Comparison of ENCODE assay signal across 9 cellular contexts in genomic region chr3:68088216-68088615, GRCh38.
DNase-seq lines count a peak whose midpoint lies in the region; ATAC-seq, FAIRE-seq and TF ChIP-seq lines count a peak whose summit lies in the region.
"Had no signal": no experiment of that assay in that cellular context is flagged by ENCODE, and none has a peak within 500 bp of the region (broad histone marks: within the 10 kb centered on the region; RNA-seq: fewer than 3 reads in every experiment).

No MANE protein-coding gene starts in this region.

- POLR2A ChIA-PET in activated CD8-positive, alpha-beta T cell treated with anti-CD3 and anti-CD28 coated beads, Interleukin-2, amount 10 ng/mL, durations not matched to agents 7 days and 5 days (lab: Charles Lee) = interaction anchor here (0.6 kb wide), 1 partner anchor 839 kb away, joined by 3 read pairs; no protein-coding TSS in a partner anchor

- no peaks in the 10 kb centered on the region for H3K27me3 Mint-ChIP-seq in activated CD8-positive, alpha-beta T cell treated with anti-CD3 and anti-CD28 coated beads, Interleukin-2, amount 10 ng/mL, durations not matched to agents 7 days and 5 days (ENCODE audit: low read depth)

- no peak overlapping the region for H2AFZ ChIP-seq in hepatocyte

- DNase-seq in activated CD4-positive, CD25-positive, alpha-beta regulatory T cell (lab: John Stamatoyannopoulos, UW) = no peak
- DNase-seq in activated CD8-positive, alpha-beta T cell treated with anti-CD3 and anti-CD28 coated beads, Interleukin-2, amount 10 ng/mL, durations not matched to agents 7 days and 5 days = peak; percentile 72
- peak; percentile 10 to 36 for DNase-seq in stimulated activated CD8-positive, alpha-beta memory T cell treated with anti-CD3 and anti-CD28 coated beads, Interleukin-7, amount 100 ng/mL, for 4 hours (ENCODE audit: low read depth in 2 of 2)
- DNase-seq in upper lobe of left lung (no peak), hepatocyte (ENCODE audit: low spot score) (no peak)

- H3K9me3 Mint-ChIP-seq in activated CD8-positive, alpha-beta T cell treated with anti-CD3 and anti-CD28 coated beads, Interleukin-2, amount 10 ng/mL, durations not matched to agents 7 days and 5 days (ENCODE audit: insufficient read depth) = no peaks in the 10 kb centered on the region

- no peak overlapping the region for H3K4me2 ChIP-seq in hepatocyte

- H3K9me3 ChIP-seq in upper lobe of left lung = no peaks in the 10 kb centered on the region
- no peaks in the 10 kb centered on the region for H3K9me3 ChIP-seq in hepatocyte (ENCODE audit: low read depth)

- WGBS in upper lobe of left lung, 2 donors = 47 to 51% methylated on average over 3 of the region's 3 CpGs
- 89% methylated on average over 3 of the region's 3 CpGs for WGBS in hepatocyte (ENCODE audit: low lambda C conversion rate, missing lambda C conversion rate)

- no peaks in the 10 kb centered on the region for H4K20me1 ChIP-seq in hepatocyte (ENCODE audit: insufficient read depth, poor library complexity, severe bottlenecking)

- H3K4me1 ChIP-seq in upper lobe of left lung = no peaks in the 10 kb centered on the region
- H3K4me1 ChIP-seq in hepatocyte (ENCODE audit: insufficient read depth) = peaks cover 5% of the 10 kb centered on the region

- H3K4me3 ChIP-seq in upper lobe of left lung (no peak overlapping the region), hepatocyte (no peak overlapping the region)

- no peaks in the 10 kb centered on the region for H3K9me2 ChIP-seq in hepatocyte (replicated peaks; ENCODE audit: insufficient read depth)

- no peak for TF ChIP-seq EP300 in upper lobe of left lung (IDR thresholded peaks at IDR 0.05)

- H3K27ac ChIP-seq in upper lobe of left lung (no peak overlapping the region), hepatocyte (no peak overlapping the region)

- ATAC-seq in activated CD4-positive, CD25-positive, alpha-beta regulatory T cell treated with anti-CD3 and anti-CD28 coated beads, Interleukin-2, amount 50 U/mL, for 24 hours = peak; percentile 67 to 88
- peak; percentile 93 for ATAC-seq in activated CD8-positive, alpha-beta T cell treated with anti-CD3 and anti-CD28 coated beads, Interleukin-2, amount 10 ng/mL, durations not matched to agents 7 days and 5 days
- ATAC-seq in HG02678 (IDR thresholded peaks at IDR 0.05; ENCODE audit: unreplicated experiment) = no peak
- ATAC-seq in upper lobe of left lung (ENCODE audit: low FRiP score in 2 of 2) = no peak

- TF ChIP-seq POLR2A in upper lobe of left lung (IDR thresholded peaks at IDR 0.05) = no peak

- H3K4me1 Mint-ChIP-seq in activated CD8-positive, alpha-beta T cell treated with anti-CD3 and anti-CD28 coated beads, Interleukin-2, amount 10 ng/mL, durations not matched to agents 7 days and 5 days (ENCODE audit: low read depth) = peaks cover 48% of the 10 kb centered on the region

- no peak overlapping the region for H3K4me3 Mint-ChIP-seq in activated CD8-positive, alpha-beta T cell treated with anti-CD3 and anti-CD28 coated beads, Interleukin-2, amount 10 ng/mL, durations not matched to agents 7 days and 5 days

- TF ChIP-seq CTCF in upper lobe of left lung (IDR thresholded peaks at IDR 0.05) (no peak), hepatocyte (IDR thresholded peaks at IDR 0.05; ENCODE audit: poor library complexity) (no peak)

- H3K36me3 ChIP-seq in upper lobe of left lung = no peaks in the 10 kb centered on the region
- no peaks in the 10 kb centered on the region for H3K36me3 ChIP-seq in hepatocyte (replicated peaks; ENCODE audit: insufficient read depth, low read depth)

- H3K27me3 ChIP-seq in upper lobe of left lung = no peaks in the 10 kb centered on the region
- H3K27me3 ChIP-seq in hepatocyte = no peaks in the 10 kb centered on the region

- peaks cover 6% of the 10 kb centered on the region for H3K36me3 Mint-ChIP-seq in activated CD8-positive, alpha-beta T cell treated with anti-CD3 and anti-CD28 coated beads, Interleukin-2, amount 10 ng/mL, durations not matched to agents 7 days and 5 days (ENCODE audit: low read depth)

- H3K79me2 ChIP-seq in hepatocyte = no peaks in the 10 kb centered on the region

- CTCF ChIA-PET in activated CD8-positive, alpha-beta T cell treated with anti-CD3 and anti-CD28 coated beads, Interleukin-2, amount 10 ng/mL, durations not matched to agents 7 days and 5 days (lab: Charles Lee) = interaction anchor here (1.5 kb wide), 1 partner anchor 30 kb away, joined by 4 read pairs; no protein-coding TSS in a partner anchor

- FAIRE-seq in islet of Langerhans (lab: Jason Lieb, UNC) = peak; percentile 38
- FAIRE-seq: urothelium cell line had no signal

- peak overlapping the region; percentile 62 for H3K27ac Mint-ChIP-seq in activated CD8-positive, alpha-beta T cell treated with anti-CD3 and anti-CD28 coated beads, Interleukin-2, amount 10 ng/mL, durations not matched to agents 7 days and 5 days

Comparison
In these comparisons a context has a peak if more than half of its experiments do, and no peak if none do; other contexts are left out.
1. ATAC-seq: peak in activated CD4-positive, CD25-positive, alpha-beta regulatory T cell treated with anti-CD3 and anti-CD28 coated beads, Interleukin-2, amount 50 U/mL, for 24 hours (2 of 2) and activated CD8-positive, alpha-beta T cell treated with anti-CD3 and anti-CD28 coated beads, Interleukin-2, amount 10 ng/mL, durations not matched to agents 7 days and 5 days (single experiment); none in HG02678 (single experiment) and upper lobe of left lung (0 of 2).
2. DNase-seq: peak in activated CD8-positive, alpha-beta T cell treated with anti-CD3 and anti-CD28 coated beads, Interleukin-2, amount 10 ng/mL, durations not matched to agents 7 days and 5 days (single experiment) and stimulated activated CD8-positive, alpha-beta memory T cell treated with anti-CD3 and anti-CD28 coated beads, Interleukin-7, amount 100 ng/mL, for 4 hours (2 of 2); none in activated CD4-positive, CD25-positive, alpha-beta regulatory T cell (0 of 4), upper lobe of left lung (0 of 2) and hepatocyte (single experiment).